ENCODE assay signal across 1 cellular context in genomic region chr1:70354332-70355110, GRCh38.
TF ChIP-seq lines count a peak whose summit lies in the region.

ANKRD13C (minus strand) TSS chr1:70354722; CDS start chr1:70354408, 314 bp downstream.

TF ChIP-seq in GM12878, 131 proteins besides CTCF, POLR2A, EP300 and RAD21 (continued from another document and continues in another):
- TF ChIP-seq POLR2AphosphoS5 (IDR thresholded peaks at IDR 0.05; ENCODE audit: low read length) (peak; percentile 98), ZBTB11 (CRISPR knock-in tag; IDR thresholded peaks at IDR 0.05) (no peak), POU2F2 (IDR thresholded peaks at IDR 0.05; ENCODE audit: borderline replicate concordance, low read depth, low read length) (peak; percentile 78), NR2F1 (conservative IDR thresholded peaks at IDR 0.05) (0 out of 2 replicates have a peak, but pooled peaks have one; percentile 17), CHD1 (IDR thresholded peaks at IDR 0.05; ENCODE audit: low read depth, low read length) (no peak), REST (IDR thresholded peaks at IDR 0.05; ENCODE audit: low read depth, low read length) (no peak), YY1 (IDR thresholded peaks at IDR 0.05; ENCODE audit: low read depth, low read length) (peak; percentile 97), IRF4 (IDR thresholded peaks at IDR 0.05; ENCODE audit: low read depth, low read length) (0 out of 2 replicates have a peak, but pooled peaks have one; percentile 7), ZNF622 (IDR thresholded peaks at IDR 0.05) (no peak), HDAC2 (IDR thresholded peaks at IDR 0.05) (no peak), RUNX3 (IDR thresholded peaks at IDR 0.05; ENCODE audit: low read length) (peak; percentile 78), SIX5 (IDR thresholded peaks at IDR 0.05; ENCODE audit: low read depth, low read length, severe bottlenecking) (no peak), PBX3 (IDR thresholded peaks at IDR 0.05; ENCODE audit: insufficient replicate concordance, low read depth, low read length) (no peak), PML (IDR thresholded peaks at IDR 0.05; ENCODE audit: low read length) (peak; percentile 91), SUZ12 (IDR thresholded peaks at IDR 0.05; ENCODE audit: unreplicated experiment) (no peak), FOS (IDR thresholded peaks at IDR 0.05; ENCODE audit: borderline replicate concordance, extremely low read depth, insufficient read length) (no peak), CREB1 (IDR thresholded peaks at IDR 0.05; ENCODE audit: low read depth) (peak; percentile 99), BRCA1 (IDR thresholded peaks at IDR 0.05; ENCODE audit: low read depth, low read length) (peak; percentile 86), SREBF1 (IDR thresholded peaks at IDR 0.05; ENCODE audit: low read length) (no peak), TAF1 (IDR thresholded peaks at IDR 0.05; ENCODE audit: borderline replicate concordance, low read depth, low read length) (peak; percentile 96), SPI1 (IDR thresholded peaks at IDR 0.05; ENCODE audit: borderline replicate concordance, insufficient read depth, low read depth, low read length) (0 out of 2 replicates have a peak, but pooled peaks have one; percentile 17), HSF1 (IDR thresholded peaks at IDR 0.05; ENCODE audit: low read depth, low read length) (no peak), CBX3 (IDR thresholded peaks at IDR 0.05; ENCODE audit: borderline replicate concordance, low read depth) (no peak), RFX5 (IDR thresholded peaks at IDR 0.05; ENCODE audit: low read depth, low read length) (no peak), CUX1 (IDR thresholded peaks at IDR 0.05; ENCODE audit: insufficient replicate concordance, low read depth, low read length) (no peak), E2F4 (IDR thresholded peaks at IDR 0.05; ENCODE audit: low read depth, low read length) (no peak), ATF3 (IDR thresholded peaks at IDR 0.05; ENCODE audit: borderline replicate concordance, extremely low read depth, low read depth, low read length) (no peak), SMARCA5 (IDR thresholded peaks at IDR 0.05) (peak; percentile 20; the same call in 1 of the 2 replicates), IKZF2 (IDR thresholded peaks at IDR 0.05) (peak; percentile 86 to 90), CREM (IDR thresholded peaks at IDR 0.05; ENCODE audit: low read depth) (peak; percentile 98), IRF3 (IDR thresholded peaks at IDR 0.05) (no peak), GABPA (IDR thresholded peaks at IDR 0.05; ENCODE audit: low read depth) (peak; percentile 83), NFIC (IDR thresholded peaks at IDR 0.05; ENCODE audit: low read depth, low read length) (peak; percentile 62; the same call in 1 of the 2 replicates), ZNF384 (IDR thresholded peaks at IDR 0.05; ENCODE audit: borderline replicate concordance, low read depth, low read length) (no peak), ZNF687 (IDR thresholded peaks at IDR 0.05) (peak; percentile 86)
